8 cellular contexts compared by ENCODE assay signal in genomic region chr7:48090095-48090805, GRCh38. TPM values are rescaled to one million over a fixed set of nuclear protein-coding genes. Genes with fewer than 3 reads are reported as not detected.
DNase-seq lines count a peak whose midpoint lies in the region; ATAC-seq lines count a peak whose summit lies in the region.

No MANE protein-coding gene starts in this region.

- ATAC-seq in stimulated activated naive CD8-positive, alpha-beta T cell treated with anti-CD3 and anti-CD28 coated beads, Interleukin-15, Interleukin-2, amounts not matched to agents 100 U/mL and 50 U/mL, for 24 hours = no peak
- no peak for ATAC-seq in GM19324 (IDR thresholded peaks at IDR 0.05; ENCODE audit: low FRiP score, unreplicated experiment)
- no peak for ATAC-seq in GM19397 (IDR thresholded peaks at IDR 0.05; ENCODE audit: unreplicated experiment)
- ATAC-seq in HG03342 (IDR thresholded peaks at IDR 0.05; ENCODE audit: unreplicated experiment) = no peak

- H3K4me3 ChIP-seq in duodenal mucosa (ENCODE audit: low read depth in 1 of 2, low read length in 2 of 2) = peak overlapping the region; percentile 74 to 88
- H3K4me3 ChIP-seq in mononuclear cell (ENCODE audit: low read length) = peak overlapping the region; percentile 88

- H3K27ac Mint-ChIP-seq in stimulated activated naive CD8-positive, alpha-beta T cell treated with anti-CD3 and anti-CD28 coated beads, Interleukin-15, Interleukin-2, amounts not matched to agents 100 ng/mL and 50 ng/mL, for 24 hours = peak overlapping the region; percentile 73

- no peak for DNase-seq in stimulated activated naive CD8-positive, alpha-beta T cell treated with anti-CD3 and anti-CD28 coated beads, Interleukin-15, Interleukin-2, amounts not matched to agents 100 U/mL and 50 U/mL, for 24 hours
- no peak for DNase-seq in NCI-H1092 treated with DMSO at 0.1 percent for 48 hours (lab: John Stamatoyannopoulos, UW)

- H3K4me1 ChIP-seq in duodenal mucosa (ENCODE audit: control insufficient read depth in 1 of 2, insufficient read depth in 2 of 2, low read length in 2 of 2) (peaks cover 29 to 39% of the 10 kb centered on the region in 2 donors), mononuclear cell (ENCODE audit: insufficient read depth, low read length) (peaks cover 86% of the 10 kb centered on the region)

- H3K9me3 ChIP-seq in duodenal mucosa (ENCODE audit: control insufficient read depth in 1 of 2, low read length in 2 of 2) (no peaks in the 10 kb centered on the region), mononuclear cell (ENCODE audit: low read depth, low read length) (no peaks in the 10 kb centered on the region)

- peak overlapping the region; percentile 70 to 89 for H3K9ac ChIP-seq in duodenal mucosa (ENCODE audit: low read depth in 1 of 2, low read length in 2 of 2)

- H3K27me3 Mint-ChIP-seq in stimulated activated naive CD8-positive, alpha-beta T cell treated with anti-CD3 and anti-CD28 coated beads, Interleukin-15, Interleukin-2, amounts not matched to agents 100 ng/mL and 50 ng/mL, for 24 hours = no peaks in the 10 kb centered on the region

- H3K4me3 Mint-ChIP-seq in stimulated activated naive CD8-positive, alpha-beta T cell treated with anti-CD3 and anti-CD28 coated beads, Interleukin-15, Interleukin-2, amounts not matched to agents 100 ng/mL and 50 ng/mL, for 24 hours = peak overlapping the region; percentile 85

- H3K27me3 ChIP-seq in duodenal mucosa (ENCODE audit: control insufficient read depth in 1 of 2, insufficient read depth in 2 of 2, low read length in 2 of 2) = no peaks in the 10 kb centered on the region
- H3K27me3 ChIP-seq in mononuclear cell (ENCODE audit: insufficient read depth, low read length) = no peaks in the 10 kb centered on the region

- H3K36me3 ChIP-seq in duodenal mucosa (ENCODE audit: control insufficient read depth in 1 of 2, insufficient read depth in 2 of 2, low read length in 2 of 2) = peaks cover 9 to 27% of the 10 kb centered on the region in 2 donors

- no peak overlapping the region for H3K27ac ChIP-seq in duodenal mucosa (ENCODE audit: low read depth, low read length)

- H3K36me3 Mint-ChIP-seq in stimulated activated naive CD8-positive, alpha-beta T cell treated with anti-CD3 and anti-CD28 coated beads, Interleukin-15, Interleukin-2, amounts not matched to agents 100 ng/mL and 50 ng/mL, for 24 hours (ENCODE audit: low read depth) = peaks cover 49% of the 10 kb centered on the region

- H3K9me3 Mint-ChIP-seq in stimulated activated naive CD8-positive, alpha-beta T cell treated with anti-CD3 and anti-CD28 coated beads, Interleukin-15, Interleukin-2, amounts not matched to agents 100 ng/mL and 50 ng/mL, for 24 hours = no peaks in the 10 kb centered on the region

- peaks cover 79% of the 10 kb centered on the region for H3K4me1 Mint-ChIP-seq in stimulated activated naive CD8-positive, alpha-beta T cell treated with anti-CD3 and anti-CD28 coated beads, Interleukin-15, Interleukin-2, amounts not matched to agents 100 ng/mL and 50 ng/mL, for 24 hours (ENCODE audit: low read depth)

RNA-seq across cellular contexts. Expression of gene UPP1, which starts 1.2 kb away (rescaled TPM):
- 66.0 TPM for total RNA-seq in mononuclear cell

RNA-seq across cellular contexts. Expression of gene C7orf57, which starts 54.9 kb away (rescaled TPM):
- not detected for total RNA-seq in mononuclear cell
